1 cellular context compared by ENCODE assay signal in genomic region chr22:31079095-31079642, GRCh38.
TF ChIP-seq lines count a peak whose summit lies in the region.

No MANE protein-coding gene starts in this region.

TF ChIP-seq in HepG2, 621 proteins besides CTCF, POLR2A, EP300 and RAD21 (continues in another document):
- TF ChIP-seq EED (CRISPR knock-in tag; IDR thresholded peaks at IDR 0.05) (no peak), GMEB2 (CRISPR knock-in tag; IDR thresholded peaks at IDR 0.05; ENCODE audit: low read depth) (no peak), RBM22 (optimal IDR thresholded peaks at IDR 0.05; ENCODE audit: low read length) (peak; percentile 48), THAP11 (CRISPR knock-in tag; IDR thresholded peaks at IDR 0.05) (peak; percentile 37; the same call in 1 of the 2 replicates), ZNF205 (CRISPR knock-in tag; IDR thresholded peaks at IDR 0.05) (peak; percentile 66; the same call in 1 of the 2 replicates), RFXAP (CRISPR knock-in tag; IDR thresholded peaks at IDR 0.05; ENCODE audit: borderline replicate concordance) (0 out of 2 replicates have a peak, but pooled peaks have one; percentile 46), HOXA5 (CRISPR knock-in tag; IDR thresholded peaks at IDR 0.05) (0 out of 2 replicates have a peak, but pooled peaks have one; percentile 47), SUZ12 (IDR thresholded peaks at IDR 0.05; ENCODE audit: low read depth, low read length) (no peak), ZNF607 (CRISPR knock-in tag; IDR thresholded peaks at IDR 0.05; ENCODE audit: borderline replicate concordance) (no peak), IRF2 (CRISPR knock-in tag; IDR thresholded peaks at IDR 0.05) (no peak; the same call in 1 of the 2 replicates), ZNF317 (CRISPR knock-in tag; IDR thresholded peaks at IDR 0.05) (peak; percentile 43; the same call in 1 of the 2 replicates), RBAK (CRISPR knock-in tag; IDR thresholded peaks at IDR 0.05) (no peak), SPEN (CRISPR knock-in tag; IDR thresholded peaks at IDR 0.05; ENCODE audit: low read depth) (peak; percentile 71; the same call in 1 of the 2 replicates), ERF (CRISPR knock-in tag; IDR thresholded peaks at IDR 0.05) (no peak), DMTF1 (CRISPR knock-in tag; IDR thresholded peaks at IDR 0.05) (no peak), ZBTB25 (CRISPR knock-in tag; IDR thresholded peaks at IDR 0.05) (no peak), HMG20A (CRISPR knock-in tag; IDR thresholded peaks at IDR 0.05; ENCODE audit: borderline replicate concordance) (peak; percentile 35; the same call in 1 of the 2 replicates), PAX8 (CRISPR knock-in tag; IDR thresholded peaks at IDR 0.05; ENCODE audit: borderline replicate concordance) (no peak), HNRNPUL1 (IDR thresholded peaks at IDR 0.05; ENCODE audit: low read depth, low read length) (no peak), HOXD1 (CRISPR knock-in tag; IDR thresholded peaks at IDR 0.05) (no peak), PATZ1 (CRISPR knock-in tag; IDR thresholded peaks at IDR 0.05) (peak; percentile 47; the same call in 1 of the 2 replicates), ADNP (CRISPR knock-in tag; IDR thresholded peaks at IDR 0.05) (0 out of 2 replicates have a peak, but pooled peaks have one; percentile 25), TFDP1 (CRISPR knock-in tag; IDR thresholded peaks at IDR 0.05; ENCODE audit: borderline replicate concordance) (peak; percentile 68), USF2 (IDR thresholded peaks at IDR 0.05; ENCODE audit: low read depth, low read length) (no peak), USF2 (CRISPR knock-in tag; IDR thresholded peaks at IDR 0.05; ENCODE audit: borderline replicate concordance) (no peak), SRSF9 (IDR thresholded peaks at IDR 0.05; ENCODE audit: borderline replicate concordance, insufficient read depth, low read depth, low read length, poor library complexity, severe bottlenecking) (no peak), ZNF225 (CRISPR knock-in tag; IDR thresholded peaks at IDR 0.05) (0 out of 2 replicates have a peak, but pooled peaks have one; percentile 49), CBX5 (CRISPR knock-in tag; IDR thresholded peaks at IDR 0.05; ENCODE audit: borderline replicate concordance) (no peak; the same call in 1 of the 2 replicates), ZNF468 (CRISPR knock-in tag; IDR thresholded peaks at IDR 0.05) (no peak), ZEB1 (IDR thresholded peaks at IDR 0.05; ENCODE audit: insufficient replicate concordance, low read depth) (peak; percentile 91), BHLHE40 (IDR thresholded peaks at IDR 0.05; ENCODE audit: low read length) (peak; percentile 70; the same call in 1 of the 2 replicates), CEBPG (CRISPR knock-in tag; IDR thresholded peaks at IDR 0.05) (peak; percentile 20; the same call in 1 of the 2 replicates), CREB3 (CRISPR knock-in tag; IDR thresholded peaks at IDR 0.05) (no peak), CENPBD1 (CRISPR knock-in tag; IDR thresholded peaks at IDR 0.05; ENCODE audit: borderline replicate concordance, low read depth) (no peak), FOXO1 (CRISPR knock-in tag; IDR thresholded peaks at IDR 0.05) (peak; percentile 80; the same call in 1 of the 2 replicates), SP5 (CRISPR knock-in tag; IDR thresholded peaks at IDR 0.05; ENCODE audit: borderline replicate concordance, low read depth) (no peak; the same call in 1 of the 2 replicates), ZSCAN20 (CRISPR knock-in tag; IDR thresholded peaks at IDR 0.05; ENCODE audit: borderline replicate concordance) (no peak), ATF7-NPFF (CRISPR knock-in tag; IDR thresholded peaks at IDR 0.05; ENCODE audit: low read depth) (no peak), ZBTB7A (CRISPR knock-in tag; IDR thresholded peaks at IDR 0.05) (peak; percentile 23; the same call in 1 of the 2 replicates), ZNF432 (CRISPR knock-in tag; IDR thresholded peaks at IDR 0.05; ENCODE audit: borderline replicate concordance) (no peak), ZNF207 (IDR thresholded peaks at IDR 0.05; ENCODE audit: borderline replicate concordance) (no peak), ZBTB7B (CRISPR knock-in tag; IDR thresholded peaks at IDR 0.05) (no peak), ZIK1 (CRISPR knock-in tag; IDR thresholded peaks at IDR 0.05; ENCODE audit: borderline replicate concordance, low read depth) (0 out of 2 replicates have a peak, but pooled peaks have one; percentile 31), ZNF180 (CRISPR knock-in tag; IDR thresholded peaks at IDR 0.05; ENCODE audit: borderline replicate concordance, low read depth) (no peak), ZNF687 (CRISPR knock-in tag; IDR thresholded peaks at IDR 0.05) (peak; percentile 87), TERF1 (CRISPR knock-in tag; IDR thresholded peaks at IDR 0.05) (no peak), ZNF792 (CRISPR knock-in tag; IDR thresholded peaks at IDR 0.05) (peak; percentile 71; the same call in 1 of the 2 replicates), CCDC6 (CRISPR knock-in tag; IDR thresholded peaks at IDR 0.05) (no peak), ZZZ3 (CRISPR knock-in tag; IDR thresholded peaks at IDR 0.05; ENCODE audit: borderline replicate concordance) (no peak), RCOR2 (CRISPR knock-in tag; IDR thresholded peaks at IDR 0.05) (0 out of 2 replicates have a peak, but pooled peaks have one; percentile 47), ZNF326 (CRISPR knock-in tag; IDR thresholded peaks at IDR 0.05; ENCODE audit: borderline replicate concordance) (no peak)
